21 cellular contexts compared by ENCODE assay signal in genomic region chr4:126247409-126247808, GRCh38.
"Had no signal": no experiment of that assay in that cellular context is flagged by ENCODE, and none has a peak within 500 bp of the region (broad histone marks: within the 10 kb centered on the region; RNA-seq: fewer than 3 reads in every experiment).

No MANE protein-coding gene starts in this region.

- H3K27me3 ChIP-seq: dorsolateral prefrontal cortex, hepatocyte, neural progenitor cell, pancreas, suprapubic skin, thyroid gland had no signal

- ATAC-seq: left colon; left ventricle myocardium superior; natural killer cell treated with Interleukin-12 subunit alpha and Interleukin-12 subunit beta and Interleukin-15 and Interleukin-18, amount 100 ng/mL, for 72 hours; pancreas; right cardiac atrium had no signal

- H3K4me2 ChIP-seq: hepatocyte, neural progenitor cell had no signal

- H3K4me1 ChIP-seq: neural progenitor cell, pancreas, suprapubic skin, thyroid gland had no signal

- H3K9ac ChIP-seq: neural progenitor cell had no signal

- H2AFZ ChIP-seq: hepatocyte, neural progenitor cell had no signal

- H3K4me3 ChIP-seq: dorsolateral prefrontal cortex, hepatocyte, lung, neural progenitor cell, pancreas, suprapubic skin, thyroid gland had no signal

- DNase-seq: dorsolateral prefrontal cortex; effector CD8-positive, alpha-beta T cell; foreskin melanocyte; head of caudate nucleus; left colon; left ventricle myocardium superior; mesenchymal stem cell; midbrain; nucleus accumbens; right cardiac atrium; small intestine; stimulated activated CD4-positive, alpha-beta T cell treated with anti-CD3 and anti-CD28 coated beads, Interleukin-12 subunit alpha, Interleukin-12 subunit beta, amount 100 ng/mL, for 4 hours; stimulated activated CD4-positive, alpha-beta T cell treated with anti-CD3 and anti-CD28 coated beads, Interleukin-2, amount 100 ng/mL, for 48 hours; stimulated activated naive CD4-positive, alpha-beta T cell treated with Interleukin-2 at 50 U/mL for 16 hours; thyroid gland had no signal

- H3K36me3 ChIP-seq: neural progenitor cell, pancreas, suprapubic skin, thyroid gland had no signal

- H3K27ac ChIP-seq: dorsolateral prefrontal cortex, hepatocyte, neural progenitor cell, pancreas, suprapubic skin, thyroid gland had no signal

- H3K9me3 ChIP-seq: pancreas, suprapubic skin, thyroid gland had no signal

- H3K79me2 ChIP-seq: hepatocyte had no signal
